Comparison of ENCODE assay signal across 8 cellular contexts in genomic region chr1:244730153-244730933, GRCh38.
DNase-seq lines count a peak whose midpoint lies in the region; ATAC-seq, FAIRE-seq and TF ChIP-seq lines count a peak whose summit lies in the region.

No MANE protein-coding gene starts in this region.

- DNase-seq in 8988T (peak; percentile 51), GM12892 (ENCODE audit: insufficient read length) (peak; percentile 32), Peyer's patch (peak in 2 of 3 donors; percentile 54 to 61), T47D (ENCODE audit: low read depth in 1 of 2, low spot score in 1 of 2) (peak; percentile 42 to 60), iPS-NIHi11 (ENCODE audit: low spot score) (peak; percentile 71), skeletal muscle cell (ENCODE audit: low read depth) (no peak), NAMALWA (ENCODE audit: low spot score) (no peak)

- peak in 1 of 6 experiments; percentile 1 for TF ChIP-seq CTCF in Peyer's patch (IDR thresholded peaks at IDR 0.05)

- H3K27ac ChIP-seq in Peyer's patch, result peak overlapping the region in 1 of 4 donors; percentile 62

- no peak for ATAC-seq in HG03159 (IDR thresholded peaks at IDR 0.05; ENCODE audit: unreplicated experiment)

- H3K4me3 ChIP-seq in Peyer's patch, result peak overlapping the region; percentile 48 to 75 (median 61)
- H3K4me3 ChIP-seq in skeletal muscle cell (ENCODE audit: low read depth, low read length), result peak overlapping the region; percentile 48

- no peaks in the 10 kb centered on the region for H3K36me3 ChIP-seq in Peyer's patch

- in situ Hi-C loops in T47D (cut with HindIII; ENCODE audit: low pct_unique_long_range_greater_than_20kb, low sequenced_read_pairs), result no loop called here

- no peaks in the 10 kb centered on the region for H3K27me3 ChIP-seq in Peyer's patch

- H3K9me3 ChIP-seq in Peyer's patch, result no peaks in the 10 kb centered on the region

- TF ChIP-seq POLR2A in GM12892 (IDR thresholded peaks at IDR 0.05; ENCODE audit: low read depth, low read length) (no peak), Peyer's patch (IDR thresholded peaks at IDR 0.05) (no peak)

- H3K4me1 ChIP-seq in Peyer's patch, result peaks cover 0 to 10% (median 0%) of the 10 kb centered on the region in 4 donors

- FAIRE-seq in GM12892 (lab: Jason Lieb, UNC), result no peak

Comparison
In these comparisons a context has a peak if more than half of its experiments do, and no peak if none do; other contexts are left out.
1. DNase-seq: peak in 8988T (single experiment), GM12892 (single experiment), Peyer's patch (2 of 3), T47D (2 of 2) and iPS-NIHi11 (single experiment); none in skeletal muscle cell (single experiment) and NAMALWA (single experiment).